Comparison of ENCODE assay signal across 27 cellular contexts in genomic region chr9:129474740-129475404, GRCh38.
DNase-seq lines count a peak whose midpoint lies in the region; ATAC-seq, FAIRE-seq and TF ChIP-seq lines count a peak whose summit lies in the region.
"Had no signal": no experiment of that assay in that cellular context is flagged by ENCODE, and none has a peak within 500 bp of the region (broad histone marks: within the 10 kb centered on the region; RNA-seq: fewer than 3 reads in every experiment).

No MANE protein-coding gene starts in this region.

- no peak overlapping the region for H2BK120ac ChIP-seq in H1 (replicated peaks; ENCODE audit: low read depth, low read length)

- H4K5ac ChIP-seq in H1 (ENCODE audit: insufficient read length, low read depth, low read length): no peak overlapping the region

- H2BK20ac ChIP-seq in H1 (ENCODE audit: low read length): no peak overlapping the region

- peaks cover 0 to 16% (median 0%) of the 10 kb centered on the region in 11 experiments; a peak in 8 of 22 replicates for H3K27me3 ChIP-seq in BLaER1 treated with 17β-estradiol and CSF1 and Interleukin-3, amounts not matched to agents 10 nM and 100 nM
- H3K27me3 ChIP-seq in Panc1 (ENCODE audit: control insufficient read depth, insufficient read depth, low read length) (no peaks in the 10 kb centered on the region), H1 (replicated peaks in 1 of 4; ENCODE audit: control insufficient read depth in 3 of 4, extremely low read depth in 1 of 4, insufficient read depth in 3 of 4, low read length in 3 of 4) (no peaks in the 10 kb centered on the region; a peak in 2 of 7 replicates), thoracic aorta (replicated peaks; ENCODE audit: insufficient read depth) (no peaks in the 10 kb centered on the region), smooth muscle cell (ENCODE audit: low read depth) (no peaks in the 10 kb centered on the region)
- H3K27me3 ChIP-seq: left lung, Peyer's patch, right atrium auricular region had no signal

- no peak overlapping the region for H4K91ac ChIP-seq in H1 (replicated peaks; ENCODE audit: insufficient read length, low read length)

- no peak overlapping the region for H3K4me3 ChIP-seq in BLaER1 treated with 17β-estradiol and CSF1 and Interleukin-3, amounts not matched to agents 10 nM and 100 nM
- H3K4me3 ChIP-seq in Panc1 (ENCODE audit: low read depth in 2 of 2, low read length in 2 of 2): no peak overlapping the region
- no peak overlapping the region for H3K4me3 ChIP-seq in H1 (ENCODE audit: extremely low read depth in 1 of 4, insufficient read depth in 2 of 4, low read depth in 3 of 4, low read length in 4 of 4)
- H3K4me3 ChIP-seq in thoracic aorta: no peak overlapping the region
- H3K4me3 ChIP-seq in smooth muscle cell: no peak overlapping the region
- H3K4me3 ChIP-seq: left lung, Peyer's patch, right atrium auricular region had no signal

- H4K8ac ChIP-seq in H1 (ENCODE audit: extremely low read depth, insufficient read depth, low read length): no peak overlapping the region

- no peak for FAIRE-seq in H1 (lab: Jason Lieb, UNC)
- FAIRE-seq: GM12892 had no signal

- no peak overlapping the region for H3K18ac ChIP-seq in H1 (ENCODE audit: extremely low read depth, low read length)

- H3K79me2 ChIP-seq in H1 (ENCODE audit: control insufficient read depth in 1 of 2, insufficient read depth in 2 of 2, low read length in 2 of 2) (no peaks in the 10 kb centered on the region), smooth muscle cell (ENCODE audit: low read depth) (no peaks in the 10 kb centered on the region)

- POLR2A ChIA-PET in Panc1 (lab: Charles Lee): no interaction called here
- POLR2A ChIA-PET in H1 (lab: Charles Lee; ENCODE audit: partially characterized antibody): no interaction called here

- WGBS in H1 (ENCODE audit: extremely low coverage in 1 of 2, insufficient coverage in 1 of 2, insufficient read length in 1 of 2, insufficient replicate concordance in 2 of 2, low coverage in 1 of 2, low lambda C conversion rate in 2 of 2, missing lambda C conversion rate in 1 of 2), 2 experiments: 95% methylated on average over 6 of the region's 6 CpGs; no CpG with 5 or more reads in 1 of the 2 experiments
- WGBS in smooth muscle cell (ENCODE audit: low lambda C conversion rate): 93% methylated on average over 6 of the region's 6 CpGs

- H4K20me1 ChIP-seq in BLaER1 treated with 17β-estradiol and CSF1 and Interleukin-3, amounts not matched to agents 10 nM and 100 nM: no peaks in the 10 kb centered on the region
- H4K20me1 ChIP-seq in H1 (replicated peaks in 1 of 2; ENCODE audit: control insufficient read depth in 1 of 2, insufficient read depth in 2 of 2, low read length in 2 of 2): no peaks in the 10 kb centered on the region
- H4K20me1 ChIP-seq in smooth muscle cell (ENCODE audit: low read depth): no peaks in the 10 kb centered on the region

- no peak overlapping the region for H2BK5ac ChIP-seq in H1 (ENCODE audit: low read depth, low read length)

- no TSS peak for BruUV-seq in Panc1 (replicated peaks; lab: Mats Ljungman, UMichigan)

- peaks cover 4 to 14% (median 11%) of the 10 kb centered on the region in 11 experiments; a peak in 21 of 22 replicates for H3K9me3 ChIP-seq in BLaER1 treated with 17β-estradiol and CSF1 and Interleukin-3, amounts not matched to agents 10 nM and 100 nM (replicated peaks in 1 of 11)
- H3K9me3 ChIP-seq in Panc1 (ENCODE audit: control insufficient read depth, insufficient read depth, low read depth, low read length) (peaks cover 3% of the 10 kb centered on the region; the same call in 1 of the 2 replicates), H1 (ENCODE audit: insufficient read depth in 2 of 2, low read depth in 1 of 2, low read length in 1 of 2) (peaks cover 5 to 9% of the 10 kb centered on the region in 2 experiments; a peak in 3 of 4 replicates), thoracic aorta (no peaks in the 10 kb centered on the region), smooth muscle cell (replicated peaks; ENCODE audit: low read depth) (no peaks in the 10 kb centered on the region)
- H3K9me3 ChIP-seq: right atrium auricular region had no signal

- TF ChIP-seq CTCF in Panc1 (IDR thresholded peaks at IDR 0.05) (no peak), H1 (IDR thresholded peaks at IDR 0.05; ENCODE audit: control extremely low read depth in 1 of 3, insufficient read depth in 1 of 3, low read depth in 1 of 3, low read length in 3 of 3) (no peak), thoracic aorta (IDR thresholded peaks at IDR 0.05) (no peak), smooth muscle cell (IDR thresholded peaks at IDR 0.05; ENCODE audit: borderline replicate concordance, insufficient read depth, poor library complexity, severe bottlenecking) (no peak)

- H3K4me1 ChIP-seq in BLaER1 treated with 17β-estradiol and CSF1 and Interleukin-3, amounts not matched to agents 10 nM and 100 nM: peaks cover 65 to 82% (median 75%) of the 10 kb centered on the region in 10 experiments
- H3K4me1 ChIP-seq in Panc1 (ENCODE audit: control insufficient read depth, insufficient read depth, low read length): peaks cover 40% of the 10 kb centered on the region
- peaks cover 2 to 8% (median 4%) of the 10 kb centered on the region in 4 experiments; a peak in 6 of 7 replicates for H3K4me1 ChIP-seq in H1 (replicated peaks in 1 of 4; ENCODE audit: control insufficient read depth in 3 of 4, insufficient read depth in 4 of 4, low read length in 3 of 4)
- peaks cover 4 to 32% of the 10 kb centered on the region in 2 donors for H3K4me1 ChIP-seq in thoracic aorta (ENCODE audit: control insufficient read depth in 1 of 2, low read depth in 2 of 2)
- peaks cover 2% of the 10 kb centered on the region for H3K4me1 ChIP-seq in smooth muscle cell (ENCODE audit: low read depth)

- no peak overlapping the region for H3K9ac ChIP-seq in BLaER1 treated with 17β-estradiol and CSF1 and Interleukin-3, amounts not matched to agents 10 nM and 100 nM
- no peak overlapping the region for H3K9ac ChIP-seq in H1 (replicated peaks in 1 of 4; ENCODE audit: extremely low read depth in 1 of 4, low read depth in 3 of 4, low read length in 3 of 4)
- no peak overlapping the region for H3K9ac ChIP-seq in smooth muscle cell (ENCODE audit: low read depth)

- in situ Hi-C loops in Panc1 (cut with HindIII; ENCODE audit: low pct_unique_long_range_greater_than_20kb, low sequenced_read_pairs): no loop called here

- peaks cover 3% of the 10 kb centered on the region for H3F3A ChIP-seq in smooth muscle cell (ENCODE audit: low read depth)

- H2BK15ac ChIP-seq in H1 (ENCODE audit: low read length): peak overlapping the region; percentile 99; the same call in 1 of the 2 replicates

- peak overlapping the region; percentile 10 to 91 (median 45); a peak in 16 of 22 replicates for H3K4me2 ChIP-seq in BLaER1 treated with 17β-estradiol and CSF1 and Interleukin-3, amounts not matched to agents 10 nM and 100 nM
- H3K4me2 ChIP-seq in H1 (ENCODE audit: insufficient read depth in 1 of 2, low read depth in 2 of 2, low read length in 2 of 2) (no peak overlapping the region), smooth muscle cell (no peak overlapping the region)

- ATAC-seq in Panc1: no peak
- no peak for ATAC-seq in thoracic aorta (ENCODE audit: insufficient number of reproducible peaks, low FRiP score, low read depth)
- ATAC-seq: activated CD4-positive, alpha-beta T cell treated with anti-CD3 and anti-CD28 coated beads for 36 hours; activated CD8-positive, alpha-beta T cell treated with anti-CD3 and anti-CD28 coated beads, Interleukin-2, amount 10 ng/mL, durations not matched to agents 7 days and 5 days; left lung had no signal

- no peak for TF ChIP-seq POLR2A in H1 (IDR thresholded peaks at IDR 0.05; ENCODE audit: control extremely low read depth in 1 of 2, low read depth in 2 of 2, low read length in 2 of 2)
- no peak for TF ChIP-seq POLR2A in erythroblast (IDR thresholded peaks at IDR 0.05; ENCODE audit: low read length)

- H3K23ac ChIP-seq in H1 (ENCODE audit: insufficient read length): no peak overlapping the region

- no peak for TF ChIP-seq EP300 in H1 (IDR thresholded peaks at IDR 0.05; ENCODE audit: borderline replicate concordance in 1 of 2, low read depth in 2 of 2, low read length in 2 of 2)

- no peaks in the 10 kb centered on the region for H3K79me1 ChIP-seq in H1 (ENCODE audit: low read depth, low read length)

- no peak overlapping the region; the same call in 1 of the 2 replicates for H2AK5ac ChIP-seq in H1 (ENCODE audit: low read depth, low read length)

- no peak overlapping the region for H3K4ac ChIP-seq in H1 (replicated peaks; ENCODE audit: insufficient read length, low read depth, low read length)

- no peaks in the 10 kb centered on the region for H3K23me2 ChIP-seq in H1 (ENCODE audit: low read depth, low read length)

- intact Hi-C loops in Panc1 (cut with micrococcal nuclease; ENCODE audit: unreplicated experiment): no loop called here

- TF ChIP-seq RAD21 in H1 (IDR thresholded peaks at IDR 0.05 in 1 of 2, conservative IDR thresholded peaks at IDR 0.05 in 1 of 2; ENCODE audit: low read depth in 2 of 2, low read length in 2 of 2): no peak

- DNase-seq in Panc1 (ENCODE audit: low read depth, low spot score) (no peak), H1 (ENCODE audit: low read depth in 1 of 2, low spot score in 2 of 2) (no peak), thoracic aorta (ENCODE audit: low spot score) (no peak), smooth muscle cell (lab: John Stamatoyannopoulos, UW; ENCODE audit: unreplicated experiment) (no peak), erythroblast (lab: John Stamatoyannopoulos, UW) (no peak)
- no peak for DNase-seq in activated CD4-positive, alpha-beta T cell treated with anti-CD3 and anti-CD28 coated beads for 1 hour
- DNase-seq: activated CD4-positive, alpha-beta T cell treated with anti-CD3 and anti-CD28 coated beads for 36 hours; activated CD8-positive, alpha-beta T cell treated with anti-CD3 and anti-CD28 coated beads, Interleukin-2, amount 10 ng/mL, durations not matched to agents 7 days and 5 days; activated naive CD4-positive, alpha-beta T cell treated with anti-CD3 and anti-CD28 coated beads, Interleukin-2, amount 10 ng/mL, durations not matched to agents 7 days and 5 days; amygdala; C1 segment of cervical spinal cord; COR-L47; H9; islet precursor cell; left lung; NCI-H1048; NCI-H1694; NCI-H446; NCI-H748 treated with DMSO at 0.1 percent for 48 hours; Peyer's patch; posterior cingulate gyrus; SIG-M5; stimulated activated CD4-positive, alpha-beta T cell treated with anti-CD3 and anti-CD28 coated beads, Interleukin-4, amount 100 ng/mL, for 24 hours; SW 1271 had no signal

- H3K27ac ChIP-seq in BLaER1 treated with 17β-estradiol and CSF1 and Interleukin-3, amounts not matched to agents 10 nM and 100 nM: no peak overlapping the region
- H3K27ac ChIP-seq in Panc1 (ENCODE audit: low read length): peak overlapping the region; percentile 66; the same call in 1 of the 2 replicates
- no peak overlapping the region for H3K27ac ChIP-seq in H1 (ENCODE audit: low read depth, low read length)
- H3K27ac ChIP-seq in thoracic aorta: peak overlapping the region; percentile 54 to 69
- no peak overlapping the region for H3K27ac ChIP-seq in smooth muscle cell (ENCODE audit: low read depth)
- H3K27ac ChIP-seq: left lung, right atrium auricular region had no signal

- CTCF ChIA-PET in Panc1 (lab: Charles Lee) (no interaction called here), H1 (lab: Charles Lee; ENCODE audit: partially characterized antibody) (interaction anchor here (0.9 to 1.9 kb wide), 6 partner anchors 9 to 362 kb away, joined by 3 to 8 read pairs (median 6); no protein-coding TSS in a partner anchor)

- H3K14ac ChIP-seq in H1 (ENCODE audit: insufficient read length): no peak overlapping the region

- H3K56ac ChIP-seq in H1 (replicated peaks; ENCODE audit: insufficient read length, low read depth, low read length): no peak overlapping the region

- H2BK12ac ChIP-seq in H1 (ENCODE audit: low read depth, low read length): no peak overlapping the region; the same call in 1 of the 2 replicates

- no peaks in the 10 kb centered on the region for H3K36me3 ChIP-seq in BLaER1 treated with 17β-estradiol and CSF1 and Interleukin-3, amounts not matched to agents 10 nM and 100 nM
- H3K36me3 ChIP-seq in Panc1 (ENCODE audit: control insufficient read depth, insufficient read depth, low read length): no peaks in the 10 kb centered on the region
- no peaks in the 10 kb centered on the region for H3K36me3 ChIP-seq in H1 (ENCODE audit: control insufficient read depth in 2 of 4, insufficient read depth in 4 of 4, low read length in 3 of 4)
- H3K36me3 ChIP-seq in thoracic aorta: no peaks in the 10 kb centered on the region
- no peaks in the 10 kb centered on the region for H3K36me3 ChIP-seq in smooth muscle cell (ENCODE audit: low read depth)
- H3K36me3 ChIP-seq: left lung, Peyer's patch, right atrium auricular region had no signal

- H2AFZ ChIP-seq in H1 (ENCODE audit: low read length) (no peak overlapping the region), smooth muscle cell (ENCODE audit: low read depth) (no peak overlapping the region)

Comparison
In these comparisons a context has a peak if more than half of its experiments do, and no peak if none do; other contexts are left out.
1. H3K27ac ChIP-seq: peak in Panc1 (single experiment) and thoracic aorta (2 of 2); none in BLaER1 treated with 17β-estradiol and CSF1 and Interleukin-3, amounts not matched to agents 10 nM and 100 nM (0 of 11), H1 (single experiment) and smooth muscle cell (single experiment).
2. H3K4me2 ChIP-seq: peak in BLaER1 treated with 17β-estradiol and CSF1 and Interleukin-3, amounts not matched to agents 10 nM and 100 nM (11 of 11); none in H1 (0 of 2) and smooth muscle cell (single experiment).